ENCODE assay signal across 20 cellular contexts in the genomic region with DNA sequence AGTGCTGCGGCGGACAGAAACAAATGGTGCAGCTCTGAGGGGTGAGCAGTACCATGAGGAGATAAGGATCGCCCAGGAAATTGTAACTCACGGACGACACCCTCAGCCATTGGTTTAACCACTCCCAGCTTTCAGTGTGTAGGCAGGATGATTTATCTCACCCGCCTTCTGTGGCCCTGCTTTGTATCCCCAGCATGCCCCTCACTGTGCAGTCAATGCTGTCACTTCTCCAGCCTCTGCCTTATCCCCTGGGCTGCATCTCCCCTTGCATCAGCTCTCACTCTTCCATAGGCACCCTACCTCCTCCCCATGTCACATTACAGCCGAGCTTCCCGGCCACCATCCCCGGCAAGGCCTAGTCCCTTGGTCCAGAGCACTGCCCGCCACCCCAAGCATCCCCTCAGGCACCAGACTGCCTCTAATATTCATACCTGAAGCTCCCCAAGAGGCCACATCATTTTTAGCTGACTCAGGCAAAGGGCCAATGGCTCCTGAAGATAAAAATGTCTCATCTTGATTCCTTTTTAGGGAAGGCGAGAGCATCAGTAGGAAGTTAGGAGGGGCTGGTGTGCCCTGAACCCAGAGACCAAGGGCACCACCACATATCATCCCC.
A peak's percentile ranks its signal among the peaks of the same experiment; 100 is the strongest.
DNase-seq lines count a peak whose midpoint lies in the region; ATAC-seq, FAIRE-seq and TF ChIP-seq lines count a peak whose summit lies in the region.
"Had no signal": no experiment of that assay in that cellular context is flagged by ENCODE, and none has a peak within 500 bp of the region (broad histone marks: within the 10 kb centered on the region; RNA-seq: fewer than 3 reads in every experiment).

No MANE protein-coding gene starts in this region.

- TF ChIP-seq POLR2A in GM12892 (IDR thresholded peaks at IDR 0.05; ENCODE audit: low read depth, low read length), result no peak

- peak; percentile 13 for FAIRE-seq in HTR-8/SVneo (lab: Jason Lieb, UNC)
- no peak for FAIRE-seq in GM12892 (lab: Jason Lieb, UNC)
- FAIRE-seq: A204.1 had no signal

- ATAC-seq in stimulated activated naive B cell treated with anti-CD40 and anti-IgM and Interleukin-4, amounts not matched to agents 10 μg/mL and 1 μg/mL and 100 μg/mL, for 72 hours (replicated peaks), result no peak

- peak; percentile 49 for DNase-seq in activated CD8-positive, alpha-beta memory T cell treated with anti-CD3 and anti-CD28 coated beads for 24 hours
- DNase-seq in activated CD8-positive, alpha-beta memory T cell treated with anti-CD3 and anti-CD28 coated beads, Interleukin-2, amount 50 U/mL, for 4 hours, result no peak
- DNase-seq in HTR-8/SVneo (ENCODE audit: insufficient read length, low spot score) (no peak), coronary artery (ENCODE audit: low spot score) (peak; percentile 21), NCI-H345 treated with DMSO at 0.1 percent for 48 hours (lab: John Stamatoyannopoulos, UW; ENCODE audit: unreplicated experiment) (no peak), GM12892 (ENCODE audit: insufficient read length) (no peak)
- no peak for DNase-seq in stimulated activated naive B cell treated with anti-CD40 and anti-IgM and Interleukin-4, amounts not matched to agents 10 μg/mL and 1 μg/mL and 100 μg/mL, for 72 hours
- DNase-seq in stimulated activated CD4-positive, alpha-beta T cell treated with anti-CD3 and anti-CD28 coated beads, Interleukin-15, amount 100 ng/mL, for 24 hours, result no peak
- DNase-seq: activated CD4-positive, CD25-positive, alpha-beta regulatory T cell; activated naive CD4-positive, alpha-beta T cell treated with Interleukin-2 at 50 U/mL for 16 hours; BE2C; central memory CD4-positive, alpha-beta T cell; Kasumi-1; NCI-H187 treated with DMSO at 0.1 percent for 48 hours; NCI-H774; T-helper 9 cell; thyroid gland had no signal

- no peak overlapping the region for H3K4me3 Mint-ChIP-seq in stimulated activated naive B cell treated with anti-CD40 and anti-IgM and Interleukin-4, amounts not matched to agents 10 μg/mL and 1 μg/mL and 100 μg/mL, for 72 hours

- TF ChIP-seq CTCF in coronary artery (IDR thresholded peaks at IDR 0.05), result no peak

- H3K27ac ChIP-seq in coronary artery, result no peak overlapping the region
- H3K27ac ChIP-seq: ascending aorta, dorsolateral prefrontal cortex, thyroid gland had no signal

- H3K9me3 Mint-ChIP-seq in stimulated activated naive B cell treated with anti-CD40 and anti-IgM and Interleukin-4, amounts not matched to agents 10 μg/mL and 1 μg/mL and 100 μg/mL, for 72 hours, result peaks cover 8 to 15% of the 10 kb centered on the region in 2 donors

- peaks cover 16 to 35% of the 10 kb centered on the region in 2 donors for H3K4me1 Mint-ChIP-seq in stimulated activated naive B cell treated with anti-CD40 and anti-IgM and Interleukin-4, amounts not matched to agents 10 μg/mL and 1 μg/mL and 100 μg/mL, for 72 hours

- no peak overlapping the region for H3K4me3 ChIP-seq in coronary artery
- H3K4me3 ChIP-seq: ascending aorta, dorsolateral prefrontal cortex, thyroid gland had no signal

- H3K27me3 Mint-ChIP-seq in stimulated activated naive B cell treated with anti-CD40 and anti-IgM and Interleukin-4, amounts not matched to agents 10 μg/mL and 1 μg/mL and 100 μg/mL, for 72 hours, result no peaks in the 10 kb centered on the region

- peak overlapping the region; percentile 43 for H3K27ac Mint-ChIP-seq in stimulated activated naive B cell treated with anti-CD40 and anti-IgM and Interleukin-4, amounts not matched to agents 10 μg/mL and 1 μg/mL and 100 μg/mL, for 72 hours

- H3K36me3 Mint-ChIP-seq in stimulated activated naive B cell treated with anti-CD40 and anti-IgM and Interleukin-4, amounts not matched to agents 10 μg/mL and 1 μg/mL and 100 μg/mL, for 72 hours, result peaks cover 45 to 54% of the 10 kb centered on the region in 2 donors

Comparison
In these comparisons a context has a peak if more than half of its experiments do, and no peak if none do; other contexts are left out.
1. DNase-seq: peak in activated CD8-positive, alpha-beta memory T cell treated with anti-CD3 and anti-CD28 coated beads for 24 hours (single experiment) and coronary artery (single experiment); none in activated CD8-positive, alpha-beta memory T cell treated with anti-CD3 and anti-CD28 coated beads, Interleukin-2, amount 50 U/mL, for 4 hours (single experiment), HTR-8/SVneo (single experiment), stimulated activated naive B cell treated with anti-CD40 and anti-IgM and Interleukin-4, amounts not matched to agents 10 μg/mL and 1 μg/mL and 100 μg/mL, for 72 hours (single experiment), NCI-H345 treated with DMSO at 0.1 percent for 48 hours (single experiment), stimulated activated CD4-positive, alpha-beta T cell treated with anti-CD3 and anti-CD28 coated beads, Interleukin-15, amount 100 ng/mL, for 24 hours (single experiment) and GM12892 (single experiment).